8 cellular contexts compared by ENCODE assay signal in the genomic region with DNA sequence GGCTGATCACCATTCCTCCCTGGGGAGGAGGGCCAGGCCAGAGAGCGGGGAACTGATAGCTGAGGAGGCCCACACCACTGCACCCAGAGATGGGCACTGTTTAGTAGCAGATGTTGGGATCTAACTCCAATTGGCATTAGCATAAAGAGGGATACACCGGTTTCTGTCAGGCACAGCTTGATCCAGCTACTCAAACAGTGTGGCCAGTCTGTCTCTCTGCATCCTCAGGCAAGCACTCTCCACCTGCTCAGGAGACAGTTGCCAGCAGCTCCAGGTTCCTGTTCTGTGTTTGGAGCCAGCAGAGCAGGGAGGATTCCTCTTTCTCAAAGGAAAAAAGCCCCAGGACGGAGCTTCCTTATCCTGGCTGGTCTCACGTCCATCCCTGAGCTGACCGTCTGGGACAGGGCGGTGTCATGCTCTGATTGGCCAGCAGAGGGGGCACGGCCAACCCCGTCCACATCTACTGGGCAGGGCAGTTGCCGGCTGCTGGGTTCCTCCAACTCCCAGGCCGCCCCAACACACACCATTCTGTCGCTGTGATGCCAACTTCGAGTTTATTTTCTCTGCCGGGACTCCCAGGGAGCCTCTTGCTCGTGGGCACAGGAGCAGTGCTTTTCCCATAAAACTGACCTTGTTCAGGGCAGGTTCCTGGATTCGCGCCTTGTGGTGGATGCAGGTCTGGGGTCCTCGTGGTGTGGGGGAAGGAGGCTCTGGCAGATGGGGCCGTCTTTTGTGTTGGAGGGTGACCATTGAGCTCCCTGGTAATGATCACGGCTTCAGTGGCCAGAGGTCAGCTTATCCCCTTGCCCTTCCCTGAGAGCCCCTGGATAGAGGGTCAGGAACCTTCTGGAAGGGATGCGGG. TPM values are rescaled to one million over a fixed set of nuclear protein-coding genes. Genes with fewer than 3 reads are reported as not detected.
A peak's percentile ranks its signal among the peaks of the same experiment; 100 is the strongest.
DNase-seq lines count a peak whose midpoint lies in the region; ATAC-seq and TF ChIP-seq lines count a peak whose summit lies in the region.

No MANE protein-coding gene starts in this region.

- no peaks in the 10 kb centered on the region for H3K4me1 Mint-ChIP-seq in neural crest cell

- H3K4me3 ChIP-seq in BJ (ENCODE audit: low read depth, low read length), result no peak overlapping the region
- no peak overlapping the region for H3K4me3 ChIP-seq in SU-DHL-6 (ENCODE audit: insufficient read depth, low read length, poor library complexity, severe bottlenecking)
- H3K4me3 ChIP-seq in fibroblast of the aortic adventitia (ENCODE audit: low read depth, low read length), result no peak overlapping the region

- H4K20me1 ChIP-seq in SU-DHL-6 (ENCODE audit: low read depth, low read length), result no peaks in the 10 kb centered on the region

- no peaks in the 10 kb centered on the region for H3K9me3 Mint-ChIP-seq in neural crest cell

- TF ChIP-seq CTCF in BJ (IDR thresholded peaks at IDR 0.05; ENCODE audit: insufficient read depth, low read depth, low read length) (peak; percentile 91), GM13977 (IDR thresholded peaks at IDR 0.05; ENCODE audit: extremely low read depth, insufficient read depth, missing control alignments) (peak; percentile 54), SU-DHL-6 (IDR thresholded peaks at IDR 0.05; ENCODE audit: insufficient read depth, low read length, poor library complexity, severe bottlenecking) (peak; percentile 78), fibroblast of the aortic adventitia (IDR thresholded peaks at IDR 0.05; ENCODE audit: insufficient read depth, low read length) (peak; percentile 90), neural crest cell (conservative IDR thresholded peaks at IDR 0.05) (peak; percentile 79)

- no peak overlapping the region for H3K4me2 ChIP-seq in SU-DHL-6 (ENCODE audit: low read depth, low read length, poor library complexity, severe bottlenecking)

- CTCF ChIA-PET in BJ (lab: Yijun Ruan, JAX), result interaction anchor here (0.6 to 3.7 kb wide), 16 partner anchors 9 to 529 kb away, joined by 3 to 25 read pairs (median 4); no protein-coding TSS in a partner anchor

- ATAC-seq in HG03457 (IDR thresholded peaks at IDR 0.05; ENCODE audit: unreplicated experiment) (no peak), HG03159 (IDR thresholded peaks at IDR 0.05; ENCODE audit: unreplicated experiment) (no peak), GM21423 (IDR thresholded peaks at IDR 0.05; ENCODE audit: unreplicated experiment) (no peak)

- H3K27me3 ChIP-seq in BJ (ENCODE audit: control insufficient read depth, insufficient read depth, low read length) (no peaks in the 10 kb centered on the region), SU-DHL-6 (ENCODE audit: low read length) (no peaks in the 10 kb centered on the region)

- H3K79me2 ChIP-seq in SU-DHL-6 (ENCODE audit: insufficient read depth, low read length), result no peaks in the 10 kb centered on the region

- H3K9me2 ChIP-seq in SU-DHL-6 (replicated peaks; ENCODE audit: insufficient read depth, low read length), result no peaks in the 10 kb centered on the region

- DNase-seq in BJ (ENCODE audit: low read depth), result no peak
- DNase-seq in GM13977 (ENCODE audit: low spot score), result peak; percentile 65
- DNase-seq in fibroblast of the aortic adventitia (ENCODE audit: low read depth), result peak; percentile 67
- peak; percentile 75 for DNase-seq in neural crest cell (ENCODE audit: low read depth, low spot score)

- H3K27me3 Mint-ChIP-seq in neural crest cell (ENCODE audit: low read depth), result no peaks in the 10 kb centered on the region

- H3K9me3 ChIP-seq in SU-DHL-6 (ENCODE audit: insufficient read depth, low read length), result no peaks in the 10 kb centered on the region

- H3K4me3 Mint-ChIP-seq in neural crest cell, result no peak overlapping the region

- POLR2A ChIA-PET in BJ (lab: Charles Lee), result no interaction called here

- H3K36me3 ChIP-seq in BJ (ENCODE audit: control insufficient read depth, insufficient read depth, low read length) (peaks cover 57% of the 10 kb centered on the region), SU-DHL-6 (ENCODE audit: low read length) (no peaks in the 10 kb centered on the region)

- H3K9ac ChIP-seq in SU-DHL-6 (ENCODE audit: low read length), result no peak overlapping the region

- peaks cover 3% of the 10 kb centered on the region for H3K36me3 Mint-ChIP-seq in neural crest cell (ENCODE audit: low read depth)

- H3K27ac Mint-ChIP-seq in neural crest cell (ENCODE audit: unreplicated experiment), result no peak overlapping the region

- H3K27ac ChIP-seq in SU-DHL-6 (ENCODE audit: low read depth, low read length), result no peak overlapping the region

- H3F3A ChIP-seq in SU-DHL-6 (ENCODE audit: insufficient read depth), result no peaks in the 10 kb centered on the region

- in situ Hi-C loops in GM13977 (cut with MboI; ENCODE audit: low pct_unique_long_range_greater_than_20kb, low sequenced_read_pairs, unreplicated experiment), result loop anchor here (25.0 kb wide), 1 partner anchor 723 kb away; no protein-coding TSS in a partner anchor

- H2AFZ ChIP-seq in SU-DHL-6 (ENCODE audit: low read depth, low read length, severe bottlenecking), result no peak overlapping the region

RNA-seq across cellular contexts. Expression of gene COL5A1, which starts 47.9 kb away (rescaled TPM):
- 170 and 251 TPM in 2 replicates for polyA plus RNA-seq in BJ (2011; rRNA removed)
- 213 and 249 TPM in 2 replicates for polyA minus RNA-seq in BJ (2011; rRNA and poly(A)+ RNA removed)
- total RNA-seq in fibroblast of the aortic adventitia (ENCODE audit: low replicate concordance) (171 and 188 TPM in 2 replicates), neural crest cell (18.6 and 19.4 TPM in 2 replicates)
